In genomic region chr2:47043142-47043890, GRCh38 we compare ENCODE assay signal across 8 cellular contexts.
A peak's percentile ranks its signal among the peaks of the same experiment; 100 is the strongest.
DNase-seq lines count a peak whose midpoint lies in the region; ATAC-seq and TF ChIP-seq lines count a peak whose summit lies in the region.

No MANE protein-coding gene starts in this region.

- H3K4me3 ChIP-seq in left ventricle myocardium inferior (no peak overlapping the region), skeletal muscle tissue (ENCODE audit: low read length in 3 of 3) (peak overlapping the region; percentile 33 to 45 (median 38))

- H3K27me3 Mint-ChIP-seq in activated CD8-positive, alpha-beta memory T cell treated with anti-CD3 and anti-CD28 coated beads, Interleukin-2, amount 10 ng/mL, durations not matched to agents 7 days and 5 days, result no peaks in the 10 kb centered on the region
- H3K27me3 Mint-ChIP-seq in activated T-helper 1 cell treated with anti-CD3 and anti-CD28 coated beads, Interleukin-12 subunit alpha, Interleukin-12 subunit beta, Interleukin-2, Interleukin-4 antibody, amounts not matched to agents 30 ng/mL and 10 ng/mL and 1 ng/mL, durations not matched to agents 14 hours and 24 hours and 36 hours (ENCODE audit: insufficient read depth), result no peaks in the 10 kb centered on the region
- no peaks in the 10 kb centered on the region for H3K27me3 Mint-ChIP-seq in activated T-helper 2 cell treated with anti-CD3 and anti-CD28 coated beads, Interferon-gamma antibody, Interleukin-2, Interleukin-4, amounts not matched to agents 10 μg/mL and 5 μg/mL and 100 μg/mL, durations not matched to agents 14 hours and 24 hours and 36 hours (ENCODE audit: low read depth)

- H3K36me3 ChIP-seq in left ventricle myocardium inferior (peaks cover 20% of the 10 kb centered on the region), skeletal muscle tissue (ENCODE audit: control insufficient read depth in 3 of 3, insufficient read depth in 3 of 3, low read length in 3 of 3) (peaks cover 10 to 17% (median 12%) of the 10 kb centered on the region in 3 donors)

- peaks cover 13% of the 10 kb centered on the region for H3K4me1 Mint-ChIP-seq in activated CD8-positive, alpha-beta memory T cell treated with anti-CD3 and anti-CD28 coated beads, Interleukin-2, amount 10 ng/mL, durations not matched to agents 7 days and 5 days
- H3K4me1 Mint-ChIP-seq in activated T-helper 1 cell treated with anti-CD3 and anti-CD28 coated beads, Interleukin-12 subunit alpha, Interleukin-12 subunit beta, Interleukin-2, Interleukin-4 antibody, amounts not matched to agents 30 ng/mL and 10 ng/mL and 1 ng/mL, durations not matched to agents 14 hours and 24 hours and 36 hours (ENCODE audit: low read depth), result peaks cover 18% of the 10 kb centered on the region
- peaks cover 9% of the 10 kb centered on the region for H3K4me1 Mint-ChIP-seq in activated T-helper 2 cell treated with anti-CD3 and anti-CD28 coated beads, Interferon-gamma antibody, Interleukin-2, Interleukin-4, amounts not matched to agents 10 μg/mL and 5 μg/mL and 100 μg/mL, durations not matched to agents 14 hours and 24 hours and 36 hours (ENCODE audit: low read depth)

- H3K4me1 ChIP-seq in left ventricle myocardium inferior (peaks cover 64% of the 10 kb centered on the region), skeletal muscle tissue (ENCODE audit: control insufficient read depth in 3 of 3, insufficient read depth in 3 of 3, low read length in 3 of 3) (peaks cover 78 to 82% (median 80%) of the 10 kb centered on the region in 3 donors)

- peak overlapping the region; percentile 55 for H3K27ac Mint-ChIP-seq in activated CD8-positive, alpha-beta memory T cell treated with anti-CD3 and anti-CD28 coated beads, Interleukin-2, amount 10 ng/mL, durations not matched to agents 7 days and 5 days
- H3K27ac Mint-ChIP-seq in activated T-helper 1 cell treated with anti-CD3 and anti-CD28 coated beads, Interleukin-12 subunit alpha, Interleukin-12 subunit beta, Interleukin-2, Interleukin-4 antibody, amounts not matched to agents 30 ng/mL and 10 ng/mL and 1 ng/mL, durations not matched to agents 14 hours and 24 hours and 36 hours, result peak overlapping the region; percentile 44
- H3K27ac Mint-ChIP-seq in activated T-helper 2 cell treated with anti-CD3 and anti-CD28 coated beads, Interferon-gamma antibody, Interleukin-2, Interleukin-4, amounts not matched to agents 10 μg/mL and 5 μg/mL and 100 μg/mL, durations not matched to agents 14 hours and 24 hours and 36 hours, result no peak overlapping the region

- H3K9me3 ChIP-seq in left ventricle myocardium inferior (replicated peaks), result no peaks in the 10 kb centered on the region
- no peaks in the 10 kb centered on the region for H3K9me3 ChIP-seq in skeletal muscle tissue (ENCODE audit: control insufficient read depth in 3 of 3, low read length in 3 of 3)

- no peak for ATAC-seq in activated CD8-positive, alpha-beta memory T cell treated with anti-CD3 and anti-CD28 coated beads, Interleukin-2, amount 10 ng/mL, durations not matched to agents 7 days and 5 days
- ATAC-seq in HG03432 (IDR thresholded peaks at IDR 0.05; ENCODE audit: unreplicated experiment) (no peak), GM18498 (IDR thresholded peaks at IDR 0.05; ENCODE audit: unreplicated experiment) (no peak)

- H3K4me3 Mint-ChIP-seq in activated CD8-positive, alpha-beta memory T cell treated with anti-CD3 and anti-CD28 coated beads, Interleukin-2, amount 10 ng/mL, durations not matched to agents 7 days and 5 days, result no peak overlapping the region
- H3K4me3 Mint-ChIP-seq in activated T-helper 1 cell treated with anti-CD3 and anti-CD28 coated beads, Interleukin-12 subunit alpha, Interleukin-12 subunit beta, Interleukin-2, Interleukin-4 antibody, amounts not matched to agents 30 ng/mL and 10 ng/mL and 1 ng/mL, durations not matched to agents 14 hours and 24 hours and 36 hours, result no peak overlapping the region
- H3K4me3 Mint-ChIP-seq in activated T-helper 2 cell treated with anti-CD3 and anti-CD28 coated beads, Interferon-gamma antibody, Interleukin-2, Interleukin-4, amounts not matched to agents 10 μg/mL and 5 μg/mL and 100 μg/mL, durations not matched to agents 14 hours and 24 hours and 36 hours (ENCODE audit: low read depth), result no peak overlapping the region

- H3K9ac ChIP-seq in skeletal muscle tissue (ENCODE audit: low read depth in 1 of 3, low read length in 3 of 3), result peak overlapping the region; percentile 35 to 76 (median 65)

- CTCF ChIA-PET in activated CD8-positive, alpha-beta memory T cell treated with anti-CD3 and anti-CD28 coated beads, Interleukin-2, amount 10 ng/mL, durations not matched to agents 7 days and 5 days (lab: Charles Lee), result interaction anchor here (1.1 kb wide), 1 partner anchor 9 kb away, joined by 3 read pairs; no protein-coding TSS in a partner anchor

- H3K36me3 Mint-ChIP-seq in activated CD8-positive, alpha-beta memory T cell treated with anti-CD3 and anti-CD28 coated beads, Interleukin-2, amount 10 ng/mL, durations not matched to agents 7 days and 5 days, result peaks cover 9% of the 10 kb centered on the region
- H3K36me3 Mint-ChIP-seq in activated T-helper 1 cell treated with anti-CD3 and anti-CD28 coated beads, Interleukin-12 subunit alpha, Interleukin-12 subunit beta, Interleukin-2, Interleukin-4 antibody, amounts not matched to agents 30 ng/mL and 10 ng/mL and 1 ng/mL, durations not matched to agents 14 hours and 24 hours and 36 hours (ENCODE audit: low read depth), result peaks cover 36% of the 10 kb centered on the region
- H3K36me3 Mint-ChIP-seq in activated T-helper 2 cell treated with anti-CD3 and anti-CD28 coated beads, Interferon-gamma antibody, Interleukin-2, Interleukin-4, amounts not matched to agents 10 μg/mL and 5 μg/mL and 100 μg/mL, durations not matched to agents 14 hours and 24 hours and 36 hours (ENCODE audit: low read depth), result peaks cover 49% of the 10 kb centered on the region

- TF ChIP-seq CTCF in left ventricle myocardium inferior (IDR thresholded peaks at IDR 0.05; ENCODE audit: borderline replicate concordance), result peak; percentile 17

- H3K27ac ChIP-seq in left ventricle myocardium inferior (replicated peaks) (peak overlapping the region; percentile 91), skeletal muscle tissue (ENCODE audit: low read depth, low read length) (peak overlapping the region; percentile 88)

- DNase-seq in activated CD8-positive, alpha-beta memory T cell treated with anti-CD3 and anti-CD28 coated beads, Interleukin-2, amount 10 ng/mL, durations not matched to agents 7 days and 5 days, result no peak
- DNase-seq in activated CD8-positive, alpha-beta memory T cell treated with anti-CD3 and anti-CD28 coated beads, Interleukin-2, amount 50 U/mL, for 48 hours, result no peak
- no peak for DNase-seq in activated T-helper 1 cell treated with anti-CD3 and anti-CD28 coated beads, Interleukin-12 subunit alpha, Interleukin-12 subunit beta, Interleukin-2, Interleukin-4 antibody, amounts not matched to agents 30 ng/mL and 10 ng/mL and 1 ng/mL, durations not matched to agents 14 hours and 24 hours and 36 hours (ENCODE audit: low spot score)
- DNase-seq in left ventricle myocardium inferior, result peak; percentile 61
- no peak for DNase-seq in activated T-helper 2 cell treated with anti-CD3 and anti-CD28 coated beads, Interferon-gamma antibody, Interleukin-2, Interleukin-4, amounts not matched to agents 10 μg/mL and 5 μg/mL and 100 μg/mL, durations not matched to agents 14 hours and 24 hours and 36 hours (ENCODE audit: low spot score)

- no peaks in the 10 kb centered on the region for H3K9me3 Mint-ChIP-seq in activated CD8-positive, alpha-beta memory T cell treated with anti-CD3 and anti-CD28 coated beads, Interleukin-2, amount 10 ng/mL, durations not matched to agents 7 days and 5 days (ENCODE audit: low read depth)
- H3K9me3 Mint-ChIP-seq in activated T-helper 1 cell treated with anti-CD3 and anti-CD28 coated beads, Interleukin-12 subunit alpha, Interleukin-12 subunit beta, Interleukin-2, Interleukin-4 antibody, amounts not matched to agents 30 ng/mL and 10 ng/mL and 1 ng/mL, durations not matched to agents 14 hours and 24 hours and 36 hours, result no peaks in the 10 kb centered on the region
- no peaks in the 10 kb centered on the region for H3K9me3 Mint-ChIP-seq in activated T-helper 2 cell treated with anti-CD3 and anti-CD28 coated beads, Interferon-gamma antibody, Interleukin-2, Interleukin-4, amounts not matched to agents 10 μg/mL and 5 μg/mL and 100 μg/mL, durations not matched to agents 14 hours and 24 hours and 36 hours

- H3K27me3 ChIP-seq in left ventricle myocardium inferior (ENCODE audit: low read depth), result no peaks in the 10 kb centered on the region
- H3K27me3 ChIP-seq in skeletal muscle tissue (ENCODE audit: control insufficient read depth in 3 of 3, insufficient read depth in 3 of 3, low read length in 3 of 3), result no peaks in the 10 kb centered on the region

- intact Hi-C loops in activated T-helper 1 cell treated with anti-CD3 and anti-CD28 coated beads, Interleukin-12 subunit alpha, Interleukin-12 subunit beta, Interleukin-2, Interleukin-4 antibody, amounts not matched to agents 30 ng/mL and 10 ng/mL and 1 ng/mL, durations not matched to agents 14 hours and 24 hours and 36 hours (cut with micrococcal nuclease), result no loop called here
- intact Hi-C loops in left ventricle myocardium inferior (cut with micrococcal nuclease), result no loop called here
- intact Hi-C loops in activated T-helper 2 cell treated with anti-CD3 and anti-CD28 coated beads, Interferon-gamma antibody, Interleukin-2, Interleukin-4, amounts not matched to agents 10 μg/mL and 5 μg/mL and 100 μg/mL, durations not matched to agents 14 hours and 24 hours and 36 hours (cut with micrococcal nuclease), result no loop called here
